ENCODE assay signal across 24 cellular contexts in genomic region chr6:129195666-129196065, GRCh38.
A peak's percentile ranks its signal among the peaks of the same experiment; 100 is the strongest.
DNase-seq lines count a peak whose midpoint lies in the region; ATAC-seq and TF ChIP-seq lines count a peak whose summit lies in the region.
"Had no signal": no experiment of that assay in that cellular context is flagged by ENCODE, and none has a peak within 500 bp of the region (broad histone marks: within the 10 kb centered on the region; RNA-seq: fewer than 3 reads in every experiment).

No MANE protein-coding gene starts in this region.

- no peak overlapping the region for H3K4me3 Mint-ChIP-seq in endodermal cell
- H3K4me3 Mint-ChIP-seq in nephron: no peak overlapping the region
- H3K4me3 Mint-ChIP-seq: activated CD4-positive, alpha-beta memory T cell treated with anti-CD3 and anti-CD28 coated beads for 36 hours; IgD-negative memory B cell; T-helper 17 cell had no signal

- TF ChIP-seq CTCF in endodermal cell (conservative IDR thresholded peaks at IDR 0.05) (peak; percentile 57), nephron (IDR thresholded peaks at IDR 0.05; ENCODE audit: unreplicated experiment in 3 of 3) (no peak), OCI-LY7 (conservative IDR thresholded peaks at IDR 0.05; ENCODE audit: low read length) (no peak)

- no peak overlapping the region for H3K27ac Mint-ChIP-seq in endodermal cell
- H3K27ac Mint-ChIP-seq in nephron: peak overlapping the region in 2 of 3 experiments; percentile 42 to 73
- H3K27ac Mint-ChIP-seq: activated CD4-positive, alpha-beta memory T cell treated with anti-CD3 and anti-CD28 coated beads for 36 hours; IgD-negative memory B cell; T-helper 17 cell had no signal

- ATAC-seq in GM19328 (IDR thresholded peaks at IDR 0.05; ENCODE audit: unreplicated experiment) (no peak), GM21737 (IDR thresholded peaks at IDR 0.05; ENCODE audit: unreplicated experiment) (no peak)
- ATAC-seq: GM12878, left lobe of liver, mucosa of descending colon, T-helper 17 cell had no signal

- no peaks in the 10 kb centered on the region for H3K27me3 ChIP-seq in endodermal cell (ENCODE audit: control insufficient read depth, insufficient read depth, low read length, poor library complexity, severe bottlenecking)
- H3K27me3 ChIP-seq: adrenal gland, cardiac muscle cell, neutrophil, SJCRH30 had no signal

- no peaks in the 10 kb centered on the region for H3K9me2 ChIP-seq in OCI-LY7 (ENCODE audit: insufficient read depth, low read length)

- H3K9ac ChIP-seq in endodermal cell (ENCODE audit: extremely low read depth, low read length, poor library complexity, severe bottlenecking): no peak overlapping the region

- no peak overlapping the region for H3K4me2 ChIP-seq in OCI-LY7 (ENCODE audit: low read length)

- intact Hi-C loops in OCI-LY7 (cut with micrococcal nuclease; ENCODE audit: unreplicated experiment): no loop called here

- BruUV-seq in OCI-LY7 (replicated peaks; lab: Mats Ljungman, UMichigan): no TSS peak

- H3K4me1 ChIP-seq in endodermal cell (ENCODE audit: control insufficient read depth, insufficient read depth, low read length): no peaks in the 10 kb centered on the region
- no peaks in the 10 kb centered on the region for H3K4me1 ChIP-seq in OCI-LY7 (ENCODE audit: insufficient read depth, low read length, poor library complexity, severe bottlenecking)
- H3K4me1 ChIP-seq: adrenal gland, SJCRH30 had no signal

- H3K27ac ChIP-seq in endodermal cell (ENCODE audit: low read depth, low read length) (peak overlapping the region; percentile 59), OCI-LY7 (ENCODE audit: low read depth, low read length, poor library complexity, severe bottlenecking) (no peak overlapping the region)
- H3K27ac ChIP-seq: adrenal gland, cardiac muscle cell, HL-60, neutrophil, SJCRH30, VCaP had no signal

- H2AFZ ChIP-seq in OCI-LY7 (ENCODE audit: low read length): no peak overlapping the region

- H3K27me3 Mint-ChIP-seq in endodermal cell (ENCODE audit: insufficient read depth): no peaks in the 10 kb centered on the region
- no peaks in the 10 kb centered on the region for H3K27me3 Mint-ChIP-seq in nephron (ENCODE audit: low read depth)

- no peaks in the 10 kb centered on the region for H3K4me1 Mint-ChIP-seq in endodermal cell
- peaks cover 15% of the 10 kb centered on the region for H3K4me1 Mint-ChIP-seq in nephron
- H3K4me1 Mint-ChIP-seq: T-helper 17 cell had no signal

- no peaks in the 10 kb centered on the region for H3K9me3 ChIP-seq in endodermal cell (ENCODE audit: control insufficient read depth, low read length)
- no peaks in the 10 kb centered on the region for H3K9me3 ChIP-seq in OCI-LY7 (ENCODE audit: low read length)
- H3K9me3 ChIP-seq: adrenal gland, mucosa of descending colon, neutrophil, SJCRH30 had no signal

- no peaks in the 10 kb centered on the region for H3K79me2 ChIP-seq in OCI-LY7 (ENCODE audit: insufficient read depth, low read depth, low read length)

- H3K4me3 ChIP-seq in endodermal cell (ENCODE audit: low read length) (no peak overlapping the region), OCI-LY7 (ENCODE audit: low read depth, low read length, poor library complexity, severe bottlenecking) (no peak overlapping the region)
- H3K4me3 ChIP-seq: adrenal gland, cardiac muscle cell, GM12878, mucosa of descending colon, SJCRH30 had no signal

- H3K36me3 ChIP-seq in endodermal cell (ENCODE audit: control insufficient read depth, insufficient read depth, low read length) (no peaks in the 10 kb centered on the region), OCI-LY7 (ENCODE audit: insufficient read depth, low read length) (no peaks in the 10 kb centered on the region)
- H3K36me3 ChIP-seq: adrenal gland, cardiac muscle cell, neutrophil, SJCRH30 had no signal

- DNase-seq in AG08395 (ENCODE audit: low spot score) (peak; percentile 12), HEK293T (ENCODE audit: extremely low spot score) (peak; percentile 21), endodermal cell (no peak), OCI-LY7 (ENCODE audit: low spot score) (no peak)
- DNase-seq in stimulated activated CD4-positive, alpha-beta T cell treated with anti-CD3 and anti-CD28 coated beads, Interleukin-12 subunit alpha, Interleukin-12 subunit beta, amount 100 ng/mL, for 4 hours: no peak
- DNase-seq: activated CD4-positive, alpha-beta memory T cell treated with anti-CD3 and anti-CD28 coated beads for 36 hours; activated effector memory CD4-positive, alpha-beta T cell treated with anti-CD3 and anti-CD28 coated beads, Interleukin-2, amount 50 U/mL, for 16 hours; adrenal gland; mucosa of descending colon; NCI-H1694; NCI-H774; SJCRH30; stimulated activated CD8-positive, alpha-beta memory T cell treated with anti-CD3 and anti-CD28 coated beads, Interleukin-4, amount 100 ng/mL, for 48 hours; T-helper 17 cell had no signal

- H4K20me1 ChIP-seq in OCI-LY7 (ENCODE audit: insufficient read depth, low read length): no peaks in the 10 kb centered on the region

- POLR2A ChIA-PET in HEK293T (lab: Yijun Ruan, JAX): no interaction called here
- POLR2A ChIA-PET in OCI-LY7 (lab: Charles Lee): no interaction called here

- CTCF ChIA-PET in HEK293T (lab: Yijun Ruan, JAX): interaction anchor here (0.8 kb wide), 1 partner anchor 53 kb away, joined by 3 read pairs; no protein-coding TSS in a partner anchor
- CTCF ChIA-PET in OCI-LY7 (lab: Charles Lee; ENCODE audit: unreplicated experiment): no interaction called here

- H3K9me3 Mint-ChIP-seq in endodermal cell: no peaks in the 10 kb centered on the region
- H3K9me3 Mint-ChIP-seq in nephron: no peaks in the 10 kb centered on the region
- H3K9me3 Mint-ChIP-seq: activated CD4-positive, alpha-beta memory T cell treated with anti-CD3 and anti-CD28 coated beads for 36 hours; IgD-negative memory B cell had no signal

- H3K36me3 Mint-ChIP-seq in endodermal cell (ENCODE audit: low read depth) (no peaks in the 10 kb centered on the region), nephron (ENCODE audit: low read depth) (no peaks in the 10 kb centered on the region)
- H3K36me3 Mint-ChIP-seq: activated CD4-positive, alpha-beta memory T cell treated with anti-CD3 and anti-CD28 coated beads for 36 hours; IgD-negative memory B cell had no signal

TF ChIP-seq in HEK293T, 16 proteins besides CTCF, POLR2A, EP300 and RAD21:
- TF ChIP-seq FOXM1 (IDR thresholded peaks at IDR 0.05; ENCODE audit: borderline replicate concordance): no peak
- TF ChIP-seq PKNOX1 (IDR thresholded peaks at IDR 0.05): peak; percentile 71
TF ChIP-seq in HEK293T: peak in this region for 1.

Comparison
In these comparisons a context has a peak if more than half of its experiments do, and no peak if none do; other contexts are left out.
1. DNase-seq: peak in AG08395 (single experiment) and HEK293T (single experiment); none in endodermal cell (single experiment), OCI-LY7 (single experiment) and stimulated activated CD4-positive, alpha-beta T cell treated with anti-CD3 and anti-CD28 coated beads, Interleukin-12 subunit alpha, Interleukin-12 subunit beta, amount 100 ng/mL, for 4 hours (single experiment).